7 cellular contexts compared by ENCODE assay signal in genomic region chr5:141123396-141124135, GRCh38. TPM values are rescaled to one million over a fixed set of nuclear protein-coding genes. Genes with fewer than 3 reads are reported as not detected.
"Had no signal": no experiment of that assay in that cellular context is flagged by ENCODE, and none has a peak within 500 bp of the region (broad histone marks: within the 10 kb centered on the region; RNA-seq: fewer than 3 reads in every experiment).

No MANE protein-coding gene starts in this region.

RNA-seq across cellular contexts. Expression of gene PCDHB4, which starts 1.9 kb away (rescaled TPM):
- total RNA-seq: activated B cell treated with CpG ODN at 0.5 μM for 24 hours; activated CD4-positive, alpha-beta memory T cell treated with anti-CD3 and anti-CD28 coated beads, Interleukin-2, amount 10 ng/mL, durations not matched to agents 7 days and 5 days; activated CD4-positive, alpha-beta T cell treated with anti-CD3 and anti-CD28 coated beads, Interleukin-2, amount 10 ng/mL, durations not matched to agents 24 days and 14 days; activated CD8-positive, alpha-beta memory T cell treated with anti-CD3 and anti-CD28 coated beads, Interleukin-2, amount 10 ng/mL, durations not matched to agents 7 days and 5 days; activated CD8-positive, alpha-beta T cell treated with anti-CD3 and anti-CD28 coated beads, Interleukin-2, amount 10 ng/mL, durations not matched to agents 7 days and 5 days; activated naive CD8-positive, alpha-beta T cell treated with anti-CD3 and anti-CD28 coated beads, Interleukin-2, amount 10 ng/mL, durations not matched to agents 7 days and 5 days; activated T-helper 2 cell treated with anti-CD3 and anti-CD28 coated beads, Interferon-gamma antibody, Interleukin-2, Interleukin-4, amounts not matched to agents 10 μg/mL and 5 μg/mL and 100 μg/mL, durations not matched to agents 14 hours and 24 hours and 36 hours had no signal

RNA-seq across cellular contexts. Expression of gene PCDHB5, which starts 11.4 kb away (rescaled TPM):
- total RNA-seq: activated B cell treated with CpG ODN at 0.5 μM for 24 hours; activated CD4-positive, alpha-beta memory T cell treated with anti-CD3 and anti-CD28 coated beads, Interleukin-2, amount 10 ng/mL, durations not matched to agents 7 days and 5 days; activated CD4-positive, alpha-beta T cell treated with anti-CD3 and anti-CD28 coated beads, Interleukin-2, amount 10 ng/mL, durations not matched to agents 24 days and 14 days; activated CD8-positive, alpha-beta memory T cell treated with anti-CD3 and anti-CD28 coated beads, Interleukin-2, amount 10 ng/mL, durations not matched to agents 7 days and 5 days; activated CD8-positive, alpha-beta T cell treated with anti-CD3 and anti-CD28 coated beads, Interleukin-2, amount 10 ng/mL, durations not matched to agents 7 days and 5 days; activated naive CD8-positive, alpha-beta T cell treated with anti-CD3 and anti-CD28 coated beads, Interleukin-2, amount 10 ng/mL, durations not matched to agents 7 days and 5 days; activated T-helper 2 cell treated with anti-CD3 and anti-CD28 coated beads, Interferon-gamma antibody, Interleukin-2, Interleukin-4, amounts not matched to agents 10 μg/mL and 5 μg/mL and 100 μg/mL, durations not matched to agents 14 hours and 24 hours and 36 hours had no signal

RNA-seq across cellular contexts. Expression of gene PCDHB3, which starts 23.3 kb away (rescaled TPM):
- total RNA-seq: activated B cell treated with CpG ODN at 0.5 μM for 24 hours; activated CD4-positive, alpha-beta memory T cell treated with anti-CD3 and anti-CD28 coated beads, Interleukin-2, amount 10 ng/mL, durations not matched to agents 7 days and 5 days; activated CD4-positive, alpha-beta T cell treated with anti-CD3 and anti-CD28 coated beads, Interleukin-2, amount 10 ng/mL, durations not matched to agents 24 days and 14 days; activated CD8-positive, alpha-beta memory T cell treated with anti-CD3 and anti-CD28 coated beads, Interleukin-2, amount 10 ng/mL, durations not matched to agents 7 days and 5 days; activated CD8-positive, alpha-beta T cell treated with anti-CD3 and anti-CD28 coated beads, Interleukin-2, amount 10 ng/mL, durations not matched to agents 7 days and 5 days; activated naive CD8-positive, alpha-beta T cell treated with anti-CD3 and anti-CD28 coated beads, Interleukin-2, amount 10 ng/mL, durations not matched to agents 7 days and 5 days; activated T-helper 2 cell treated with anti-CD3 and anti-CD28 coated beads, Interferon-gamma antibody, Interleukin-2, Interleukin-4, amounts not matched to agents 10 μg/mL and 5 μg/mL and 100 μg/mL, durations not matched to agents 14 hours and 24 hours and 36 hours had no signal

RNA-seq across cellular contexts. Expression of gene PCDHB6, which starts 26.3 kb away (rescaled TPM):
- total RNA-seq: activated B cell treated with CpG ODN at 0.5 μM for 24 hours; activated CD4-positive, alpha-beta memory T cell treated with anti-CD3 and anti-CD28 coated beads, Interleukin-2, amount 10 ng/mL, durations not matched to agents 7 days and 5 days; activated CD4-positive, alpha-beta T cell treated with anti-CD3 and anti-CD28 coated beads, Interleukin-2, amount 10 ng/mL, durations not matched to agents 24 days and 14 days; activated CD8-positive, alpha-beta memory T cell treated with anti-CD3 and anti-CD28 coated beads, Interleukin-2, amount 10 ng/mL, durations not matched to agents 7 days and 5 days; activated CD8-positive, alpha-beta T cell treated with anti-CD3 and anti-CD28 coated beads, Interleukin-2, amount 10 ng/mL, durations not matched to agents 7 days and 5 days; activated naive CD8-positive, alpha-beta T cell treated with anti-CD3 and anti-CD28 coated beads, Interleukin-2, amount 10 ng/mL, durations not matched to agents 7 days and 5 days; activated T-helper 2 cell treated with anti-CD3 and anti-CD28 coated beads, Interferon-gamma antibody, Interleukin-2, Interleukin-4, amounts not matched to agents 10 μg/mL and 5 μg/mL and 100 μg/mL, durations not matched to agents 14 hours and 24 hours and 36 hours had no signal

RNA-seq across cellular contexts. Expression of gene PCDHB2, which starts 29.2 kb away (rescaled TPM):
- total RNA-seq: activated B cell treated with CpG ODN at 0.5 μM for 24 hours; activated CD4-positive, alpha-beta T cell treated with anti-CD3 and anti-CD28 coated beads, Interleukin-2, amount 10 ng/mL, durations not matched to agents 24 days and 14 days; activated CD8-positive, alpha-beta memory T cell treated with anti-CD3 and anti-CD28 coated beads, Interleukin-2, amount 10 ng/mL, durations not matched to agents 7 days and 5 days; activated CD8-positive, alpha-beta T cell treated with anti-CD3 and anti-CD28 coated beads, Interleukin-2, amount 10 ng/mL, durations not matched to agents 7 days and 5 days; activated naive CD8-positive, alpha-beta T cell treated with anti-CD3 and anti-CD28 coated beads, Interleukin-2, amount 10 ng/mL, durations not matched to agents 7 days and 5 days had no signal
